In genomic region chr6:37316071-37316470, GRCh38 we compare ENCODE assay signal across 23 cellular contexts.
A peak's percentile ranks its signal among the peaks of the same experiment; 100 is the strongest.
DNase-seq lines count a peak whose midpoint lies in the region; ATAC-seq and TF ChIP-seq lines count a peak whose summit lies in the region.
"Had no signal": no experiment of that assay in that cellular context is flagged by ENCODE, and none has a peak within 500 bp of the region (broad histone marks: within the 10 kb centered on the region; RNA-seq: fewer than 3 reads in every experiment).

No MANE protein-coding gene starts in this region.

- peak overlapping the region; percentile 98; the same call in 1 of the 2 replicates for H3K27ac ChIP-seq in MM.1S (ENCODE audit: low read length)
- H3K27ac ChIP-seq: 22Rv1, RWPE1 had no signal

- no peaks in the 10 kb centered on the region for H3K9me2 ChIP-seq in MM.1S (replicated peaks; ENCODE audit: insufficient read depth, low read length)

- H3K79me2 ChIP-seq in MM.1S (ENCODE audit: low read length), result no peaks in the 10 kb centered on the region

- no peak overlapping the region for H3K4me3 ChIP-seq in MM.1S (ENCODE audit: low read length)
- H3K4me3 ChIP-seq: HAP-1, MG63 had no signal

- no peaks in the 10 kb centered on the region for H3K36me3 ChIP-seq in MM.1S (replicated peaks; ENCODE audit: insufficient read depth, low read length)

- DNase-seq in Ammon's horn (ENCODE audit: low spot score) (peak; percentile 38), MM.1S (no peak), NCI-H446 treated with DMSO at 0.1 percent for 48 hours (lab: John Stamatoyannopoulos, UW) (peak; percentile 93), cerebellar nuclear complex (lab: John Stamatoyannopoulos, UW) (peak; percentile 57 to 76), NCI-H2029 treated with DMSO at 0.1 percent for 48 hours (lab: John Stamatoyannopoulos, UW) (no peak), NCI-H1048 (lab: John Stamatoyannopoulos, UW) (no peak)
- DNase-seq: BE2C, DMS53, GOT3, HFFc6, KG1, MG63, NCI-H1436, NCI-H1930, NCI-H2227 treated with DMSO at 0.1 percent for 48 hours, NCI-H526, SHP77, T-helper 1 cell had no signal

- peaks cover 15% of the 10 kb centered on the region for H3F3A ChIP-seq in MM.1S (ENCODE audit: insufficient read depth, low read length)

- no peak for TF ChIP-seq CTCF in MM.1S (IDR thresholded peaks at IDR 0.05; ENCODE audit: low read length)

- no peak for ATAC-seq in GM21737 (IDR thresholded peaks at IDR 0.05; ENCODE audit: unreplicated experiment)
- ATAC-seq: Panc1 had no signal

- no peaks in the 10 kb centered on the region for H3K27me3 ChIP-seq in MM.1S (replicated peaks; ENCODE audit: insufficient read depth, low read length)
- H3K27me3 ChIP-seq: BE2C, MG63 had no signal

- H3K9ac ChIP-seq in MM.1S (ENCODE audit: low read length), result no peak overlapping the region

- no peaks in the 10 kb centered on the region for H4K20me1 ChIP-seq in MM.1S (ENCODE audit: insufficient read depth, low read length)

- H3K9me3 ChIP-seq in MM.1S (replicated peaks; ENCODE audit: insufficient read depth, low read length), result no peaks in the 10 kb centered on the region
- H3K9me3 ChIP-seq: BE2C, HAP-1, MG63 had no signal

- peaks cover 49% of the 10 kb centered on the region for H3K4me1 ChIP-seq in MM.1S (ENCODE audit: low read length)

- no peak overlapping the region for H2AFZ ChIP-seq in MM.1S (ENCODE audit: low read length)

- H3K4me2 ChIP-seq in MM.1S (ENCODE audit: low read depth, low read length), result no peak overlapping the region

Comparison
In these comparisons a context has a peak if more than half of its experiments do, and no peak if none do; other contexts are left out.
1. DNase-seq: peak in Ammon's horn (single experiment), NCI-H446 treated with DMSO at 0.1 percent for 48 hours (single experiment) and cerebellar nuclear complex (2 of 2); none in MM.1S (single experiment), NCI-H2029 treated with DMSO at 0.1 percent for 48 hours (single experiment) and NCI-H1048 (single experiment).